In the genomic region with DNA sequence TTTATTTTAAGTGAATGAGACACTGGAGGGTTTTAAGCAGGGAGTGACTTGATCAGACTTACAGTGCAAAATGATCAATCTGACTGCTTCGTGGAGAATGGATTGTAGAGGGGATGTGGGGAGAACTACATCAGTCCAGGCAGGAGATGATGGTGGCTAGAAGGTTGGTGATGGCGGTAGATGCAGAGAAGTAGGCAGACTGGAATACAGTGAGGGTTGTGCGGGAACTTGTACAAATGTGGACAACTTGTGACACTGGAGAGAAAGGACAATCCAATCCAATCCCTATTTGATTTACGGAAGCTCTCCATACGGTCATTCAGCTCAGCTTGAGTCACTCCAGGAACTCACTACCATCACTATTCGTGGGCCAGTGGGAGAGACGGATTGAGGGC, we compare ENCODE assay signal across 1 cellular context.
TF ChIP-seq lines count a peak whose summit lies in the region.

No MANE protein-coding gene starts in this region.

TF ChIP-seq in liver, 16 proteins besides CTCF, POLR2A, EP300 and RAD21 (continued from another document):
- TF ChIP-seq, protein P1, sequence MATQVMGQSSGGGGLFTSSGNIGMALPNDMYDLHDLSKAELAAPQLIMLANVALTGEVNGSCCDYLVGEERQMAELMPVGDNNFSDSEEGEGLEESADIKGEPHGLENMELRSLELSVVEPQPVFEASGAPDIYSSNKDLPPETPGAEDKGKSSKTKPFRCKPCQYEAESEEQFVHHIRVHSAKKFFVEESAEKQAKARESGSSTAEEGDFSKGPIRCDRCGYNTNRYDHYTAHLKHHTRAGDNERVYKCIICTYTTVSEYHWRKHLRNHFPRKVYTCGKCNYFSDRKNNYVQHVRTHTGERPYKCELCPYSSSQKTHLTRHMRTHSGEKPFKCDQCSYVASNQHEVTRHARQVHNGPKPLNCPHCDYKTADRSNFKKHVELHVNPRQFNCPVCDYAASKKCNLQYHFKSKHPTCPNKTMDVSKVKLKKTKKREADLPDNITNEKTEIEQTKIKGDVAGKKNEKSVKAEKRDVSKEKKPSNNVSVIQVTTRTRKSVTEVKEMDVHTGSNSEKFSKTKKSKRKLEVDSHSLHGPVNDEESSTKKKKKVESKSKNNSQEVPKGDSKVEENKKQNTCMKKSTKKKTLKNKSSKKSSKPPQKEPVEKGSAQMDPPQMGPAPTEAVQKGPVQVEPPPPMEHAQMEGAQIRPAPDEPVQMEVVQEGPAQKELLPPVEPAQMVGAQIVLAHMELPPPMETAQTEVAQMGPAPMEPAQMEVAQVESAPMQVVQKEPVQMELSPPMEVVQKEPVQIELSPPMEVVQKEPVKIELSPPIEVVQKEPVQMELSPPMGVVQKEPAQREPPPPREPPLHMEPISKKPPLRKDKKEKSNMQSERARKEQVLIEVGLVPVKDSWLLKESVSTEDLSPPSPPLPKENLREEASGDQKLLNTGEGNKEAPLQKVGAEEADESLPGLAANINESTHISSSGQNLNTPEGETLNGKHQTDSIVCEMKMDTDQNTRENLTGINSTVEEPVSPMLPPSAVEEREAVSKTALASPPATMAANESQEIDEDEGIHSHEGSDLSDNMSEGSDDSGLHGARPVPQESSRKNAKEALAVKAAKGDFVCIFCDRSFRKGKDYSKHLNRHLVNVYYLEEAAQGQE (IDR thresholded peaks at IDR 0.05) = no peak
- TF ChIP-seq, protein P2, sequence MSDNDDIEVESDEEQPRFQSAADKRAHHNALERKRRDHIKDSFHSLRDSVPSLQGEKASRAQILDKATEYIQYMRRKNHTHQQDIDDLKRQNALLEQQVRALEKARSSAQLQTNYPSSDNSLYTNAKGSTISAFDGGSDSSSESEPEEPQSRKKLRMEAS (IDR thresholded peaks at IDR 0.05) = no peak
- TF ChIP-seq NR2F2 (IDR thresholded peaks at IDR 0.05) = no peak
- no peak for TF ChIP-seq GABPA (IDR thresholded peaks at IDR 0.05 in 1 of 2, conservative IDR thresholded peaks at IDR 0.05 in 1 of 2)
- TF ChIP-seq, protein P3, sequence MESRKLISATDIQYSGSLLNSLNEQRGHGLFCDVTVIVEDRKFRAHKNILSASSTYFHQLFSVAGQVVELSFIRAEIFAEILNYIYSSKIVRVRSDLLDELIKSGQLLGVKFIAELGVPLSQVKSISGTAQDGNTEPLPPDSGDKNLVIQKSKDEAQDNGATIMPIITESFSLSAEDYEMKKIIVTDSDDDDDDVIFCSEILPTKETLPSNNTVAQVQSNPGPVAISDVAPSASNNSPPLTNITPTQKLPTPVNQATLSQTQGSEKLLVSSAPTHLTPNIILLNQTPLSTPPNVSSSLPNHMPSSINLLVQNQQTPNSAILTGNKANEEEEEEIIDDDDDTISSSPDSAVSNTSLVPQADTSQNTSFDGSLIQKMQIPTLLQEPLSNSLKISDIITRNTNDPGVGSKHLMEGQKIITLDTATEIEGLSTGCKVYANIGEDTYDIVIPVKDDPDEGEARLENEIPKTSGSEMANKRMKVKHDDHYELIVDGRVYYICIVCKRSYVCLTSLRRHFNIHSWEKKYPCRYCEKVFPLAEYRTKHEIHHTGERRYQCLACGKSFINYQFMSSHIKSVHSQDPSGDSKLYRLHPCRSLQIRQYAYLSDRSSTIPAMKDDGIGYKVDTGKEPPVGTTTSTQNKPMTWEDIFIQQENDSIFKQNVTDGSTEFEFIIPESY (IDR thresholded peaks at IDR 0.05) = no peak
